In the genomic region with DNA sequence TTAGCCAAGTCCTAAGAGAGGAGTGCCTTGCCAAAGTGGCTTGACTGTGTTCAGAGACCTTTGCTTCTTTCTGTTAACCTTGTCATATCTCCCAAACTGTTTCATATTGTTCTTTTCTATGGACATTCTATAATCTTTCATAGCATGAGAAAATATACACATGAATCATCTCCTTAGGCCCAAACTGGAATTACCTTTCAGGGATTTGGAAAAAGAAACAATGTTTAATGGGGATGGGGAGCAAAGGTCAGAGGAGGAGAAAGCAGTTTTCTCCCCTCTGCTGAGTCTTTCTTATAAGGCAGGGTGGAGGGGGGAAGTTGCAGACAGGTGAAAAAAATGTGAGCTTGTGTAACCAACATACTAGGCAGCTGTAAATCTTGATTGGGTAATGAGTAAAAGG, we compare ENCODE assay signal across 28 cellular contexts.
"Had no signal": no experiment of that assay in that cellular context is flagged by ENCODE, and none has a peak within 500 bp of the region (broad histone marks: within the 10 kb centered on the region; RNA-seq: fewer than 3 reads in every experiment).

No MANE protein-coding gene starts in this region.

- H3K4me3 Mint-ChIP-seq: naive thymus-derived CD8-positive, alpha-beta T cell; natural killer cell treated with Interleukin-12 subunit alpha and Interleukin-12 subunit beta and Interleukin-15 and Interleukin-18, amount 100 ng/mL, for 72 hours; neural progenitor cell; stimulated activated effector memory CD8-positive, alpha-beta T cell treated with anti-CD3 and anti-CD28 coated beads, Interleukin-12 subunit alpha, Interleukin-12 subunit beta, amount 100 ng/mL, for 72 hours; stimulated activated naive B cell treated with anti-CD40 and anti-IgM and Interleukin-4, amounts not matched to agents 10 μg/mL and 1 μg/mL and 100 μg/mL, for 72 hours; stimulated activated naive CD8-positive, alpha-beta T cell treated with anti-CD3 and anti-CD28 coated beads, Interleukin-15, Interleukin-2, amounts not matched to agents 100 ng/mL and 50 ng/mL, for 24 hours; type B pancreatic cell had no signal

- H3K4me2 ChIP-seq: neural progenitor cell had no signal

- H3K36me3 ChIP-seq: neural progenitor cell, ovary, right lobe of liver, sigmoid colon, stomach, thoracic aorta, thyroid gland, tibial nerve, upper lobe of right lung, uterus had no signal

- H3K27ac ChIP-seq: neural progenitor cell, ovary, parathyroid adenoma, psoas muscle, right lobe of liver, sigmoid colon, stomach, thoracic aorta, thyroid gland, tibial nerve, upper lobe of right lung, uterus had no signal

- H3K27ac Mint-ChIP-seq: naive thymus-derived CD8-positive, alpha-beta T cell; natural killer cell treated with Interleukin-12 subunit alpha and Interleukin-12 subunit beta and Interleukin-15 and Interleukin-18, amount 100 ng/mL, for 72 hours; neural progenitor cell; progenitor cell of endocrine pancreas; stimulated activated effector memory CD8-positive, alpha-beta T cell treated with anti-CD3 and anti-CD28 coated beads, Interleukin-12 subunit alpha, Interleukin-12 subunit beta, amount 100 ng/mL, for 72 hours; stimulated activated naive B cell treated with anti-CD40 and anti-IgM and Interleukin-4, amounts not matched to agents 10 μg/mL and 1 μg/mL and 100 μg/mL, for 72 hours; stimulated activated naive CD8-positive, alpha-beta T cell treated with anti-CD3 and anti-CD28 coated beads, Interleukin-15, Interleukin-2, amounts not matched to agents 100 ng/mL and 50 ng/mL, for 24 hours; type B pancreatic cell had no signal

- H3K27me3 Mint-ChIP-seq: natural killer cell treated with Interleukin-12 subunit alpha and Interleukin-12 subunit beta and Interleukin-15 and Interleukin-18, amount 100 ng/mL, for 72 hours; stimulated activated naive B cell treated with anti-CD40 and anti-IgM and Interleukin-4, amounts not matched to agents 10 μg/mL and 1 μg/mL and 100 μg/mL, for 72 hours; stimulated activated naive CD8-positive, alpha-beta T cell treated with anti-CD3 and anti-CD28 coated beads, Interleukin-15, Interleukin-2, amounts not matched to agents 100 ng/mL and 50 ng/mL, for 24 hours had no signal

- H3K9me3 ChIP-seq: ovary, psoas muscle, right lobe of liver, sigmoid colon, stomach, thoracic aorta, thyroid gland, tibial nerve, upper lobe of right lung, uterus had no signal

- H3K4me1 ChIP-seq: neural progenitor cell, parathyroid adenoma, right lobe of liver, stomach, thyroid gland, upper lobe of right lung, uterus had no signal

- H3K79me2 ChIP-seq: parathyroid adenoma had no signal

- H2AFZ ChIP-seq: neural progenitor cell, parathyroid adenoma had no signal

- H3K9me3 Mint-ChIP-seq: neural progenitor cell; stimulated activated naive B cell treated with anti-CD40 and anti-IgM and Interleukin-4, amounts not matched to agents 10 μg/mL and 1 μg/mL and 100 μg/mL, for 72 hours; stimulated activated naive CD8-positive, alpha-beta T cell treated with anti-CD3 and anti-CD28 coated beads, Interleukin-15, Interleukin-2, amounts not matched to agents 100 ng/mL and 50 ng/mL, for 24 hours; type B pancreatic cell had no signal

- DNase-seq: naive thymus-derived CD8-positive, alpha-beta T cell; occipital lobe; ovary; posterior cingulate gyrus; psoas muscle; right cardiac atrium; right lobe of liver; sigmoid colon; small intestine; stimulated activated CD4-positive, alpha-beta T cell treated with anti-CD3 and anti-CD28 coated beads, Interleukin-15, amount 100 ng/mL, for 24 hours; stimulated activated CD4-positive, alpha-beta T cell treated with anti-CD3 and anti-CD28 coated beads, Interleukin-2, amount 100 ng/mL, for 24 hours; stimulated activated CD4-positive, alpha-beta T cell treated with anti-CD3 and anti-CD28 coated beads, Interleukin-2, amount 100 ng/mL, for 48 hours; stimulated activated CD4-positive, alpha-beta T cell treated with anti-CD3 and anti-CD28 coated beads, Interleukin-4, amount 100 ng/mL, for 24 hours; stimulated activated naive B cell treated with anti-CD40 and anti-IgM and Interleukin-4, amounts not matched to agents 10 μg/mL and 1 μg/mL and 100 μg/mL, for 72 hours; stimulated activated naive CD4-positive, alpha-beta T cell treated with Interleukin-2 at 50 U/mL for 16 hours; stomach; thyroid gland; upper lobe of right lung; uterus had no signal

- ATAC-seq: naive thymus-derived CD8-positive, alpha-beta T cell; natural killer cell treated with Interleukin-12 subunit alpha and Interleukin-12 subunit beta and Interleukin-15 and Interleukin-18, amount 100 ng/mL, for 72 hours; right cardiac atrium; right lobe of liver; stimulated activated effector memory CD8-positive, alpha-beta T cell treated with anti-CD3 and anti-CD28 coated beads, Interleukin-12 subunit alpha, Interleukin-12 subunit beta, amount 100 ng/mL, for 72 hours; stimulated activated naive B cell treated with anti-CD40 and anti-IgM and Interleukin-4, amounts not matched to agents 10 μg/mL and 1 μg/mL and 100 μg/mL, for 72 hours had no signal

- H3K4me3 ChIP-seq: neural progenitor cell, ovary, psoas muscle, right lobe of liver, sigmoid colon, stomach, thoracic aorta, thyroid gland, tibial nerve, upper lobe of right lung, uterus had no signal

- H3K4me1 Mint-ChIP-seq: naive thymus-derived CD8-positive, alpha-beta T cell; stimulated activated effector memory CD8-positive, alpha-beta T cell treated with anti-CD3 and anti-CD28 coated beads, Interleukin-12 subunit alpha, Interleukin-12 subunit beta, amount 100 ng/mL, for 72 hours; stimulated activated naive B cell treated with anti-CD40 and anti-IgM and Interleukin-4, amounts not matched to agents 10 μg/mL and 1 μg/mL and 100 μg/mL, for 72 hours had no signal

- H3K36me3 Mint-ChIP-seq: naive thymus-derived CD8-positive, alpha-beta T cell; natural killer cell treated with Interleukin-12 subunit alpha and Interleukin-12 subunit beta and Interleukin-15 and Interleukin-18, amount 100 ng/mL, for 72 hours; neural progenitor cell; stimulated activated effector memory CD8-positive, alpha-beta T cell treated with anti-CD3 and anti-CD28 coated beads, Interleukin-12 subunit alpha, Interleukin-12 subunit beta, amount 100 ng/mL, for 72 hours; stimulated activated naive B cell treated with anti-CD40 and anti-IgM and Interleukin-4, amounts not matched to agents 10 μg/mL and 1 μg/mL and 100 μg/mL, for 72 hours; type B pancreatic cell had no signal

- H3K27me3 ChIP-seq: neural progenitor cell, ovary, right lobe of liver, sigmoid colon, stomach, thyroid gland, tibial nerve, upper lobe of right lung, uterus had no signal
